9 cellular contexts compared by ENCODE assay signal in genomic region chr15:48940508-48940907, GRCh38. TPM values are rescaled to one million over a fixed set of nuclear protein-coding genes. Genes with fewer than 3 reads are reported as not detected.
A peak's percentile ranks its signal among the peaks of the same experiment; 100 is the strongest.
DNase-seq lines count a peak whose midpoint lies in the region; ATAC-seq and TF ChIP-seq lines count a peak whose summit lies in the region.
"Had no signal": no experiment of that assay in that cellular context is flagged by ENCODE, and none has a peak within 500 bp of the region (broad histone marks: within the 10 kb centered on the region; RNA-seq: fewer than 3 reads in every experiment).

No MANE protein-coding gene starts in this region.

- TF ChIP-seq CTCF in GM06990 (IDR thresholded peaks at IDR 0.05; ENCODE audit: insufficient read depth, low read length, poor library complexity, severe bottlenecking): no peak
- TF ChIP-seq CTCF in epithelial cell of esophagus (IDR thresholded peaks at IDR 0.05; ENCODE audit: insufficient read depth, low read depth, low read length, missing control alignments): no peak
- no peak for TF ChIP-seq CTCF in left ventricle myocardium inferior (IDR thresholded peaks at IDR 0.05; ENCODE audit: borderline replicate concordance)

- no peak overlapping the region for H3K27ac ChIP-seq in left ventricle myocardium inferior (replicated peaks)

- ATAC-seq in GM21381 (IDR thresholded peaks at IDR 0.05; ENCODE audit: unreplicated experiment) (peak; percentile 87), HG03457 (IDR thresholded peaks at IDR 0.05; ENCODE audit: unreplicated experiment) (peak; percentile 87), Right ventricle myocardium superior (ENCODE audit: poor library complexity) (no peak)

- intact Hi-C loops in posterior vena cava (cut with DNase I) (no loop called here), Right ventricle myocardium superior (cut with DNase I) (no loop called here), left ventricle myocardium inferior (cut with micrococcal nuclease) (no loop called here)

- H3K4me3 ChIP-seq in GM06990 (replicated peaks; ENCODE audit: low read depth, low read length) (no peak overlapping the region), epithelial cell of esophagus (ENCODE audit: low read length) (no peak overlapping the region), left ventricle myocardium inferior (no peak overlapping the region)

- DNase-seq in GM06990 (ENCODE audit: extremely low read depth, insufficient read length) (peak; percentile 56), epithelial cell of esophagus (ENCODE audit: low read depth) (peak; percentile 90), NCI-H1417 (lab: John Stamatoyannopoulos, UW) (no peak), posterior vena cava (ENCODE audit: low spot score) (no peak), Right ventricle myocardium superior (no peak), left ventricle myocardium inferior (no peak)
- DNase-seq: activated naive CD4-positive, alpha-beta T cell treated with Interleukin-2 at 50 U/mL for 16 hours had no signal

- no peaks in the 10 kb centered on the region for H3K27me3 ChIP-seq in GM06990 (replicated peaks; ENCODE audit: control insufficient read depth, insufficient read depth, low read length)
- no peaks in the 10 kb centered on the region for H3K27me3 ChIP-seq in left ventricle myocardium inferior (ENCODE audit: low read depth)

- H3K36me3 ChIP-seq in GM06990 (ENCODE audit: control insufficient read depth, insufficient read depth, low read length) (no peaks in the 10 kb centered on the region), left ventricle myocardium inferior (no peaks in the 10 kb centered on the region)

- peaks cover 7% of the 10 kb centered on the region for H3K4me1 ChIP-seq in left ventricle myocardium inferior

- H3K9me3 ChIP-seq in left ventricle myocardium inferior (replicated peaks): no peaks in the 10 kb centered on the region

RNA-seq across cellular contexts. Expression of gene SHC4, which starts 23.2 kb away (rescaled TPM):
- 1 to 10 TPM; 6.2 to 9.7 TPM for total RNA-seq in posterior vena cava
- total RNA-seq in Right ventricle myocardium superior: 2.5 TPM
- total RNA-seq in left ventricle myocardium inferior: 3.3 TPM

Comparison
In these comparisons a context has a peak if more than half of its experiments do, and no peak if none do; other contexts are left out.
1. DNase-seq: peak in GM06990 (single experiment) and epithelial cell of esophagus (single experiment); none in NCI-H1417 (0 of 3), posterior vena cava (single experiment), Right ventricle myocardium superior (single experiment) and left ventricle myocardium inferior (single experiment).